1 cellular context compared by ENCODE assay signal in the genomic region with DNA sequence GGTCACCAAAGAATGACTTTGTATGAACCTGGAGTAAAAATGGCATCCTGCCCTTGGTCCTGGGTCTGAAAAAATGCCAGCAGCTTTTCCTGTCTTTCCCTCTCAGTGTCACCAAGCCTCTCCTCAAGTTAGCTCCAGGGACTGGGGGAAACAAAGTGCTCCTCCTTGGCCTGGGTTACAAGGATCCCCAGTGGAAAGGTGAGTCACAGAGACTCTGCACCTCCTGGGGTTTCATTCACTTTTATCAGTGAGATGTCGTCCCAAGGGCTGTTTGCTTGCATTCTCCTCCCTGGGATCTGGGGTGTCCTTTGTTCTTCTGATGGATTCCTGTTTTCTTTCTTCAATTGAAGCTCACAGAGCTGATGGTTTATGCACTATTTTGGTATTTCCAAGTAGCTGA.
TF ChIP-seq lines count a peak whose summit lies in the region.

No MANE protein-coding gene starts in this region.

TF ChIP-seq in GM23338, 12 proteins besides CTCF, POLR2A, EP300 and RAD21 (continued from another document):
- TF ChIP-seq, protein P1, sequence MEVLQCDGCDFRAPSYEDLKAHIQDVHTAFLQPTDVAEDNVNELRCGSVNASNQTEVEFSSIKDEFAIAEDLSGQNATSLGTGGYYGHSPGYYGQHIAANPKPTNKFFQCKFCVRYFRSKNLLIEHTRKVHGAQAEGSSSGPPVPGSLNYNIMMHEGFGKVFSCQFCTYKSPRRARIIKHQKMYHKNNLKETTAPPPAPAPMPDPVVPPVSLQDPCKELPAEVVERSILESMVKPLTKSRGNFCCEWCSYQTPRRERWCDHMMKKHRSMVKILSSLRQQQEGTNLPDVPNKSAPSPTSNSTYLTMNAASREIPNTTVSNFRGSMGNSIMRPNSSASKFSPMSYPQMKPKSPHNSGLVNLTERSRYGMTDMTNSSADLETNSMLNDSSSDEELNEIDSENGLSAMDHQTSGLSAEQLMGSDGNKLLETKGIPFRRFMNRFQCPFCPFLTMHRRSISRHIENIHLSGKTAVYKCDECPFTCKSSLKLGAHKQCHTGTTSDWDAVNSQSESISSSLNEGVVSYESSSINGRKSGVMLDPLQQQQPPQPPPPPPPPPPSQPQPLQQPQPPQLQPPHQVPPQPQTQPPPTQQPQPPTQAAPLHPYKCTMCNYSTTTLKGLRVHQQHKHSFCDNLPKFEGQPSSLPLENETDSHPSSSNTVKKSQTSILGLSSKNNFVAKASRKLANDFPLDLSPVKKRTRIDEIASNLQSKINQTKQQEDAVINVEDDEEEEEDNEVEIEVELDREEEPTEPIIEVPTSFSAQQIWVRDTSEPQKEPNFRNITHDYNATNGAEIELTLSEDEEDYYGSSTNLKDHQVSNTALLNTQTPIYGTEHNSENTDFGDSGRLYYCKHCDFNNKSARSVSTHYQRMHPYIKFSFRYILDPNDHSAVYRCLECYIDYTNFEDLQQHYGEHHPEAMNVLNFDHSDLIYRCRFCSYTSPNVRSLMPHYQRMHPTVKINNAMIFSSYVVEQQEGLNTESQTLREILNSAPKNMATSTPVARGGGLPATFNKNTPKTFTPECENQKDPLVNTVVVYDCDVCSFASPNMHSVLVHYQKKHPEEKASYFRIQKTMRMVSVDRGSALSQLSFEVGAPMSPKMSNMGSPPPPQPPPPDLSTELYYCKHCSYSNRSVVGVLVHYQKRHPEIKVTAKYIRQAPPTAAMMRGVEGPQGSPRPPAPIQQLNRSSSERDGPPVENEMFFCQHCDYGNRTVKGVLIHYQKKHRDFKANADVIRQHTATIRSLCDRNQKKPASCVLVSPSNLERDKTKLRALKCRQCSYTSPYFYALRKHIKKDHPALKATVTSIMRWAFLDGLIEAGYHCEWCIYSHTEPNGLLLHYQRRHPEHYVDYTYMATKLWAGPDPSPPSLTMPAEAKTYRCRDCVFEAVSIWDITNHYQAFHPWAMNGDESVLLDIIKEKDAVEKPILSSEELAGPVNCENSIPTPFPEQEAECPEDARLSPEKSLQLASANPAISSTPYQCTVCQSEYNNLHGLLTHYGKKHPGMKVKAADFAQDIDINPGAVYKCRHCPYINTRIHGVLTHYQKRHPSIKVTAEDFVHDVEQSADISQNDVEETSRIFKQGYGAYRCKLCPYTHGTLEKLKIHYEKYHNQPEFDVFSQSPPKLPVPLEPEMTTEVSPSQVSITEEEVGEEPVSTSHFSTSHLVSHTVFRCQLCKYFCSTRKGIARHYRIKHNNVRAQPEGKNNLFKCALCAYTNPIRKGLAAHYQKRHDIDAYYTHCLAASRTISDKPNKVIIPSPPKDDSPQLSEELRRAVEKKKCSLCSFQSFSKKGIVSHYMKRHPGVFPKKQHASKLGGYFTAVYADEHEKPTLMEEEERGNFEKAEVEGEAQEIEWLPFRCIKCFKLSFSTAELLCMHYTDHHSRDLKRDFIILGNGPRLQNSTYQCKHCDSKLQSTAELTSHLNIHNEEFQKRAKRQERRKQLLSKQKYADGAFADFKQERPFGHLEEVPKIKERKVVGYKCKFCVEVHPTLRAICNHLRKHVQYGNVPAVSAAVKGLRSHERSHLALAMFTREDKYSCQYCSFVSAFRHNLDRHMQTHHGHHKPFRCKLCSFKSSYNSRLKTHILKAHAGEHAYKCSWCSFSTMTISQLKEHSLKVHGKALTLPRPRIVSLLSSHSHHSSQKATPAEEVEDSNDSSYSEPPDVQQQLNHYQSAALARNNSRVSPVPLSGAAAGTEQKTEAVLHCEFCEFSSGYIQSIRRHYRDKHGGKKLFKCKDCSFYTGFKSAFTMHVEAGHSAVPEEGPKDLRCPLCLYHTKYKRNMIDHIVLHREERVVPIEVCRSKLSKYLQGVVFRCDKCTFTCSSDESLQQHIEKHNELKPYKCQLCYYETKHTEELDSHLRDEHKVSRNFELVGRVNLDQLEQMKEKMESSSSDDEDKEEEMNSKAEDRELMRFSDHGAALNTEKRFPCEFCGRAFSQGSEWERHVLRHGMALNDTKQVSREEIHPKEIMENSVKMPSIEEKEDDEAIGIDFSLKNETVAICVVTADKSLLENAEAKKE (CRISPR knock-in tag; IDR thresholded peaks at IDR 0.05) = peak; percentile 92
- TF ChIP-seq NANOG (IDR thresholded peaks at IDR 0.05; ENCODE audit: borderline replicate concordance) (no peak), ZNF114 (CRISPR knock-in tag; IDR thresholded peaks at IDR 0.05) (no peak; the same call in 1 of the 2 replicates)
